Comparison of ENCODE assay signal across 9 cellular contexts in the genomic region with DNA sequence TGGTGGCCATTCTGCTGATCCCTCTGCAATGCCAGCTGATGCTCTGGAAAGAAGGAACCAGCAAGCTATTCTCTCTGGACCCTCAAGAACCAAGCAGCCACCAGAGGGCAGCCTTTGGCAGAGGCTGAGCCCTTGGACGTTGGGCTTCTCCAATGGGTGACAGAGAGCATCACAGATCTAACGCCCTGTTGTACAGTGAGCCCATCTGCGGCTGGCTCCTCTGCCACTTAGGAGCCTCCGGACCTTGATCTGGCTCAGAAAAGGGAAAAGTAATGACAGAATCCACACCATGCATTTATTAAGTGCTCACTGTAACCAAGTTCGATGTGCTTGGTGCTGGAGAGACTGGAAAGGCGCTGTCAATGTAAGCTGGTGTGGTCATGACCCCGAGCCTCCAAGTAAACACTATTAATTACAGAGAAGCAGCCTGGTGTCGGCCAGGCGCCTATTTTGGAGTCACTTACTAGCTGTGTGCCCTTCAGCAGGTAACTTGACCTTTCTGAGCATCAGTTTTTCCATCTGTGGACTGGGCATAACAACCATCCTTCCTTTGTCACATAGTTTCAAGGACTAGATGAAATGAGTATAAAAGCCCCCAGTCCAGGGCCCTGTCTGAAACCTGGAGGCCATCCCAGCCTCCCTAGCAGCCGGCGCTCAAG. TPM values are rescaled to one million over a fixed set of nuclear protein-coding genes. Genes with fewer than 3 reads are reported as not detected.
A peak's percentile ranks its signal among the peaks of the same experiment; 100 is the strongest.
DNase-seq lines count a peak whose midpoint lies in the region; ATAC-seq and TF ChIP-seq lines count a peak whose summit lies in the region.
"Had no signal": no experiment of that assay in that cellular context is flagged by ENCODE, and none has a peak within 500 bp of the region (broad histone marks: within the 10 kb centered on the region; RNA-seq: fewer than 3 reads in every experiment).

No MANE protein-coding gene starts in this region.

- ATAC-seq in naive thymus-derived CD8-positive, alpha-beta T cell: peak; percentile 77 to 95
- ATAC-seq in HG02852 (IDR thresholded peaks at IDR 0.05; ENCODE audit: unreplicated experiment): no peak

- H3K27me3 ChIP-seq in Peyer's patch (no peaks in the 10 kb centered on the region), esophagus squamous epithelium (no peaks in the 10 kb centered on the region)

- peak; percentile 71 for TF ChIP-seq CTCF in LNCaP clone FGC (IDR thresholded peaks at IDR 0.05; ENCODE audit: control insufficient read depth, extremely low read depth, insufficient read depth)
- peak; percentile 65 to 89 (median 84) for TF ChIP-seq CTCF in Peyer's patch (IDR thresholded peaks at IDR 0.05)
- TF ChIP-seq CTCF in esophagus squamous epithelium (IDR thresholded peaks at IDR 0.05): peak; percentile 76 to 91 (median 86)

- peaks cover 18 to 37% (median 29%) of the 10 kb centered on the region in 4 donors for H3K4me1 Mint-ChIP-seq in naive thymus-derived CD8-positive, alpha-beta T cell

- no peak overlapping the region for H3K4me3 Mint-ChIP-seq in naive thymus-derived CD8-positive, alpha-beta T cell
- H3K4me3 Mint-ChIP-seq: activated naive CD4-positive, alpha-beta T cell treated with anti-CD3 and anti-CD28 coated beads, Interleukin-2, amount 50 U/mL, for 24 hours had no signal

- POLR2A ChIA-PET in naive thymus-derived CD8-positive, alpha-beta T cell (lab: Charles Lee): interaction anchor here (0.8 to 2.5 kb wide), 8 partner anchors 15 to 116 kb away, joined by 3 to 20 read pairs (median 4); no protein-coding TSS in a partner anchor

- H3K4me1 ChIP-seq in Peyer's patch (peaks cover 0 to 13% (median 2%) of the 10 kb centered on the region in 4 donors), esophagus squamous epithelium (peaks cover 9 to 82% (median 24%) of the 10 kb centered on the region in 3 donors)

- peaks cover 0 to 62% (median 9%) of the 10 kb centered on the region in 3 donors for H3K36me3 Mint-ChIP-seq in naive thymus-derived CD8-positive, alpha-beta T cell

- peak overlapping the region in 8 of 10 donors; percentile 58 to 89 (median 82) for H3K27ac Mint-ChIP-seq in naive thymus-derived CD8-positive, alpha-beta T cell

- TF ChIP-seq POLR2A in Peyer's patch (IDR thresholded peaks at IDR 0.05): no peak
- no peak for TF ChIP-seq POLR2A in esophagus squamous epithelium (IDR thresholded peaks at IDR 0.05)

- no peaks in the 10 kb centered on the region for H3K9me3 Mint-ChIP-seq in naive thymus-derived CD8-positive, alpha-beta T cell
- H3K9me3 Mint-ChIP-seq: activated naive CD4-positive, alpha-beta T cell treated with anti-CD3 and anti-CD28 coated beads, Interleukin-2, amount 50 U/mL, for 24 hours had no signal

- H3K4me3 ChIP-seq in LNCaP clone FGC (ENCODE audit: low read depth, low read length): no peak overlapping the region
- H3K4me3 ChIP-seq in Peyer's patch: no peak overlapping the region
- no peak overlapping the region for H3K4me3 ChIP-seq in esophagus squamous epithelium

- DNase-seq in DMS153 (lab: John Stamatoyannopoulos, UW) (peak; percentile 82), LNCaP clone FGC (ENCODE audit: low read depth) (no peak), Peyer's patch (peak; percentile 89 to 96 (median 91)), activated T-cell treated with anti-CD3 and anti-CD28 coated beads for 48 hours (ENCODE audit: low read depth) (peak; percentile 70), esophagus squamous epithelium (lab: John Stamatoyannopoulos, UW) (peak; percentile 35)
- peak; percentile 68 to 91 (median 80) for DNase-seq in naive thymus-derived CD8-positive, alpha-beta T cell
- peak; percentile 53 to 84 (median 76) for DNase-seq in stimulated activated naive CD4-positive, alpha-beta T cell (lab: John Stamatoyannopoulos, UW)

- H3K27ac ChIP-seq in Peyer's patch (no peak overlapping the region), esophagus squamous epithelium (peak overlapping the region in 3 of 4 donors; percentile 5 to 53 (median 49))

- WGBS in esophagus squamous epithelium, 2 donors: 50 to 67% methylated on average over 6 to 8 of the region's 11 CpGs

- peaks cover 0 to 73% (median 0%) of the 10 kb centered on the region in 3 donors for H3K36me3 ChIP-seq in Peyer's patch
- H3K36me3 ChIP-seq in esophagus squamous epithelium: peaks cover 0 to 94% (median 15%) of the 10 kb centered on the region in 3 donors

- H3K9me3 ChIP-seq in Peyer's patch (no peaks in the 10 kb centered on the region), esophagus squamous epithelium (no peaks in the 10 kb centered on the region)

- H3K27me3 Mint-ChIP-seq in naive thymus-derived CD8-positive, alpha-beta T cell: no peaks in the 10 kb centered on the region
- H3K27me3 Mint-ChIP-seq: activated naive CD4-positive, alpha-beta T cell treated with anti-CD3 and anti-CD28 coated beads, Interleukin-2, amount 50 U/mL, for 24 hours had no signal

- intact Hi-C loops in esophagus squamous epithelium (cut with DNase I): loop anchor here (2.0 kb wide), 1 partner anchor 113 kb away; no protein-coding TSS in a partner anchor

RNA-seq across cellular contexts. Expression of a gene that starts 34.9 kb away (rescaled TPM):
- 100 to 1,000 TPM; 105 to 122 (median 112) TPM for total RNA-seq in Peyer's patch
- total RNA-seq in esophagus squamous epithelium: 10 to 100 TPM; 11.3 to 42.2 (median 24.1) TPM
- total RNA-seq in naive thymus-derived CD8-positive, alpha-beta T cell: 10 to 100 TPM; 51.7 to 53.6 TPM
- polyA plus RNA-seq in naive thymus-derived CD8-positive, alpha-beta T cell: 10 to 100 TPM in 2 of 3 donors, 1 to 10 TPM in 1; 9.1 to 37.3 (median 20.5) TPM

Comparison
In these comparisons a context has a peak if more than half of its experiments do, and no peak if none do; other contexts are left out.
1. H3K27ac ChIP-seq: peak in esophagus squamous epithelium (3 of 4); none in Peyer's patch (0 of 4).
2. Peak in every context shown above with its lines, with median percentiles within 50 percentile points of each other: CTCF ChIP-seq.